In the genomic region with DNA sequence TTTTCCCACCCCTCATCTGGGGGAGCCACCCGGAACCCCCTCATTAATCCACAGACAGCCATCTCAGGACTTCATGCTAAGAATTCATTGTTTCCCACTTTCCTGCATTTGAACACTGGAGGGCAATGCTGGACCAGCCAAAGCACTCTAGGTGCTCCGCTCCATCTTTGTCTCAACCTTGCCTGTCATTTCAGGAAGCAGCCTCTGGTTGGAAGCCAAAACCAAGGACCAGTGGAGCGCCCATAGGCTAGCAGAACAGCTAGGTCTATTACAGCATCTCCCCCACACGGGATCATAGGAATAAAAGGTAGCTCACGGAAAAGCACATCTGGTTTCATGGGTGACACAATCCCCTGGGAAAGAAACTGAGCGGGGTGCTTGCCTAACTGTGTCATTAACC, we compare ENCODE assay signal across 8 cellular contexts.
DNase-seq lines count a peak whose midpoint lies in the region; ATAC-seq, FAIRE-seq and TF ChIP-seq lines count a peak whose summit lies in the region.

No MANE protein-coding gene starts in this region.

- H3K4me2 ChIP-seq in hepatocyte: peak overlapping the region; percentile 12

- peaks cover 5% of the 10 kb centered on the region for H3K4me1 ChIP-seq in hepatocyte (ENCODE audit: insufficient read depth)
- no peaks in the 10 kb centered on the region for H3K4me1 ChIP-seq in CD8-positive, alpha-beta memory T cell (ENCODE audit: insufficient read depth, low read length)

- no peak overlapping the region for H3K27ac Mint-ChIP-seq in CD8-positive, alpha-beta memory T cell

- peak; percentile 67 for DNase-seq in AG20443 (ENCODE audit: low spot score)
- DNase-seq in GM18507 (ENCODE audit: extremely low spot score, insufficient read length, low read depth): peak; percentile 28
- peak; percentile 43 for DNase-seq in NCI-H1105 (lab: John Stamatoyannopoulos, UW)
- DNase-seq in anterior cingulate cortex (lab: John Stamatoyannopoulos, UW): peak in 47 of 58 donors; percentile 6 to 74 (median 37)
- DNase-seq in hepatocyte (ENCODE audit: low spot score): peak; percentile 78
- DNase-seq in retinal pigment epithelial cell (ENCODE audit: low read depth): peak; percentile 34
- DNase-seq in CD8-positive, alpha-beta memory T cell: no peak

- H3K4me1 Mint-ChIP-seq in CD8-positive, alpha-beta memory T cell: no peaks in the 10 kb centered on the region

- no peaks in the 10 kb centered on the region for H4K20me1 ChIP-seq in hepatocyte (ENCODE audit: insufficient read depth, poor library complexity, severe bottlenecking)

- ATAC-seq in HG03108 (IDR thresholded peaks at IDR 0.05; ENCODE audit: unreplicated experiment): no peak

- CTCF ChIA-PET in CD8-positive, alpha-beta memory T cell (lab: Charles Lee): no interaction called here

- no peaks in the 10 kb centered on the region for H3K36me3 ChIP-seq in hepatocyte (replicated peaks; ENCODE audit: insufficient read depth, low read depth)
- H3K36me3 ChIP-seq in CD8-positive, alpha-beta memory T cell (ENCODE audit: insufficient read depth, low read length): no peaks in the 10 kb centered on the region

- H3K27me3 Mint-ChIP-seq in CD8-positive, alpha-beta memory T cell: no peaks in the 10 kb centered on the region

- H3K36me3 Mint-ChIP-seq in CD8-positive, alpha-beta memory T cell: no peaks in the 10 kb centered on the region

- POLR2A ChIA-PET in CD8-positive, alpha-beta memory T cell (lab: Charles Lee): no interaction called here

- peak; percentile 76 for FAIRE-seq in GM18507 (lab: Jason Lieb, UNC)

- H3K79me2 ChIP-seq in hepatocyte: no peaks in the 10 kb centered on the region

- H3K9me2 ChIP-seq in hepatocyte (replicated peaks; ENCODE audit: insufficient read depth): no peaks in the 10 kb centered on the region

- H3K9me3 ChIP-seq in hepatocyte (ENCODE audit: low read depth): no peaks in the 10 kb centered on the region
- no peaks in the 10 kb centered on the region for H3K9me3 ChIP-seq in CD8-positive, alpha-beta memory T cell (ENCODE audit: low read length)

- H3K4me3 ChIP-seq in hepatocyte (no peak overlapping the region), retinal pigment epithelial cell (ENCODE audit: low read length) (no peak overlapping the region)
- no peak overlapping the region for H3K4me3 ChIP-seq in CD8-positive, alpha-beta memory T cell (ENCODE audit: low read length)

- no peaks in the 10 kb centered on the region for H3K27me3 ChIP-seq in hepatocyte
- no peaks in the 10 kb centered on the region for H3K27me3 ChIP-seq in CD8-positive, alpha-beta memory T cell (ENCODE audit: insufficient read depth, low read length, poor library complexity, severe bottlenecking)

- WGBS in hepatocyte (ENCODE audit: low lambda C conversion rate, missing lambda C conversion rate): 34% methylated on average over 6 of the region's 6 CpGs

- no peaks in the 10 kb centered on the region for H3K9me3 Mint-ChIP-seq in CD8-positive, alpha-beta memory T cell

- TF ChIP-seq CTCF in hepatocyte (IDR thresholded peaks at IDR 0.05; ENCODE audit: poor library complexity): peak; percentile 84
- peak; percentile 79 for TF ChIP-seq CTCF in retinal pigment epithelial cell (conservative IDR thresholded peaks at IDR 0.05; ENCODE audit: low read depth, low read length)

- H3K27ac ChIP-seq in hepatocyte: peak overlapping the region; percentile 69
- no peak overlapping the region for H3K27ac ChIP-seq in CD8-positive, alpha-beta memory T cell (ENCODE audit: low read depth, low read length)

- no peak overlapping the region for H3K4me3 Mint-ChIP-seq in CD8-positive, alpha-beta memory T cell

- H2AFZ ChIP-seq in hepatocyte: no peak overlapping the region

Comparison
In these comparisons a context has a peak if more than half of its experiments do, and no peak if none do; other contexts are left out.
1. DNase-seq: peak in AG20443 (single experiment), GM18507 (single experiment), NCI-H1105 (single experiment), anterior cingulate cortex (47 of 58), hepatocyte (single experiment) and retinal pigment epithelial cell (single experiment); none in CD8-positive, alpha-beta memory T cell (0 of 5).